In genomic region chr3:76044601-76045600, GRCh38 we compare ENCODE assay signal across 7 cellular contexts.
DNase-seq lines count a peak whose midpoint lies in the region; ATAC-seq and TF ChIP-seq lines count a peak whose summit lies in the region.

No MANE protein-coding gene starts in this region.

- peak; percentile 62 for TF ChIP-seq CTCF in DND-41 (IDR thresholded peaks at IDR 0.05; ENCODE audit: borderline replicate concordance, extremely low read depth, low read length, poor library complexity, severe bottlenecking)
- TF ChIP-seq CTCF in HEK293 (tag by site-specific recombination; IDR thresholded peaks at IDR 0.05), result no peak
- peak; percentile 88 for TF ChIP-seq CTCF in VCaP (conservative IDR thresholded peaks at IDR 0.05)
- TF ChIP-seq CTCF in kidney epithelial cell (IDR thresholded peaks at IDR 0.05; ENCODE audit: insufficient read depth, low read length, poor library complexity, severe bottlenecking), result peak; percentile 57
- TF ChIP-seq CTCF in psoas muscle (IDR thresholded peaks at IDR 0.05), result no peak

- 37 to 38% (median 37%) methylated on average over 3 of the region's 3 CpGs for WGBS in psoas muscle, 3 donors

- no peak overlapping the region for H3K4me2 ChIP-seq in DND-41 (ENCODE audit: insufficient read depth, low read length)

- H3K27ac ChIP-seq in DND-41 (ENCODE audit: low read length) (no peak overlapping the region), HEK293 (ENCODE audit: extremely low read depth, low read depth, low read length) (no peak overlapping the region), VCaP (peak overlapping the region; percentile 6; the same call in 1 of the 2 replicates), psoas muscle (no peak overlapping the region)

- intact Hi-C loops in psoas muscle (cut with DNase I), result no loop called here

- no peaks in the 10 kb centered on the region for H4K20me1 ChIP-seq in DND-41 (ENCODE audit: insufficient read depth, low read length)

- no peaks in the 10 kb centered on the region for H3K27me3 ChIP-seq in DND-41 (ENCODE audit: insufficient read depth, low read length, poor library complexity)
- no peaks in the 10 kb centered on the region for H3K27me3 ChIP-seq in kidney epithelial cell (ENCODE audit: control insufficient read depth, insufficient read depth, low read length)
- no peaks in the 10 kb centered on the region for H3K27me3 ChIP-seq in psoas muscle (ENCODE audit: insufficient read depth in 3 of 3, low read length in 2 of 3)

- peak; percentile 23 for DNase-seq in DND-41
- no peak for DNase-seq in kidney epithelial cell (ENCODE audit: low read depth)
- no peak for DNase-seq in NCI-H226
- no peak for DNase-seq in psoas muscle

- H3K4me1 ChIP-seq in DND-41 (ENCODE audit: insufficient read depth, low read length) (no peaks in the 10 kb centered on the region), HEK293 (ENCODE audit: control insufficient read depth, insufficient read depth, low read length) (no peaks in the 10 kb centered on the region), psoas muscle (no peaks in the 10 kb centered on the region)

- H3K36me3 ChIP-seq in DND-41 (ENCODE audit: insufficient read depth, low read length) (no peaks in the 10 kb centered on the region), HEK293 (ENCODE audit: control insufficient read depth in 2 of 2, insufficient read depth in 1 of 2, low read length in 2 of 2) (no peaks in the 10 kb centered on the region), kidney epithelial cell (ENCODE audit: control insufficient read depth, insufficient read depth, low read length) (no peaks in the 10 kb centered on the region), psoas muscle (ENCODE audit: insufficient read depth in 1 of 2, low read depth in 1 of 2) (no peaks in the 10 kb centered on the region)

- H3K9ac ChIP-seq in DND-41 (ENCODE audit: low read depth, low read length), result no peak overlapping the region

- no peak overlapping the region for H3K4me3 ChIP-seq in DND-41 (ENCODE audit: low read depth in 1 of 2, low read length in 2 of 2)
- H3K4me3 ChIP-seq in HEK293 (ENCODE audit: low read depth, low read length), result no peak overlapping the region
- H3K4me3 ChIP-seq in kidney epithelial cell (ENCODE audit: low read depth, low read length), result no peak overlapping the region
- H3K4me3 ChIP-seq in psoas muscle, result no peak overlapping the region

- ATAC-seq in DND-41 (ENCODE audit: insufficient read depth, low read depth) (no peak), psoas muscle (no peak), HG03457 (IDR thresholded peaks at IDR 0.05; ENCODE audit: unreplicated experiment) (no peak)

- CTCF ChIA-PET in HEK293 (lab: Yijun Ruan, JAX), result interaction anchor here (0.5 to 1.3 kb wide), 8 partner anchors 11 to 1284 kb away, joined by 3 to 5 read pairs (median 3); no protein-coding TSS in a partner anchor

- no peaks in the 10 kb centered on the region for H3K79me2 ChIP-seq in DND-41 (ENCODE audit: insufficient read depth, low read length)

- POLR2A ChIA-PET in HEK293 (lab: Yijun Ruan, JAX), result no interaction called here

- H3K9me3 ChIP-seq in DND-41 (ENCODE audit: insufficient read depth, low read length, severe bottlenecking), result no peaks in the 10 kb centered on the region
- no peaks in the 10 kb centered on the region for H3K9me3 ChIP-seq in HEK293 (ENCODE audit: control insufficient read depth, insufficient read depth, low read depth, low read length)
- H3K9me3 ChIP-seq in psoas muscle, result no peaks in the 10 kb centered on the region

- no peak overlapping the region for H2AFZ ChIP-seq in DND-41 (ENCODE audit: low read depth, low read length)

TF ChIP-seq in HEK293, 187 proteins besides CTCF, POLR2A, EP300 and RAD21:
- TF ChIP-seq ZNF433 (tag by site-specific recombination; IDR thresholded peaks at IDR 0.05; ENCODE audit: low read depth) (no peak), ZNF654 (tag by site-specific recombination; IDR thresholded peaks at IDR 0.05; ENCODE audit: low read depth) (peak; percentile 22; the same call in 1 of the 2 replicates)

Comparison
In these comparisons a context has a peak if more than half of its experiments do, and no peak if none do; other contexts are left out.
1. CTCF ChIP-seq: peak in DND-41 (single experiment), VCaP (single experiment) and kidney epithelial cell (single experiment); none in HEK293 (single experiment) and psoas muscle (single experiment).